Comparison of ENCODE assay signal across 10 cellular contexts in genomic region chr6:12356983-12357972, GRCh38.
DNase-seq lines count a peak whose midpoint lies in the region; ATAC-seq, FAIRE-seq and TF ChIP-seq lines count a peak whose summit lies in the region.
"Had no signal": no experiment of that assay in that cellular context is flagged by ENCODE, and none has a peak within 500 bp of the region (broad histone marks: within the 10 kb centered on the region; RNA-seq: fewer than 3 reads in every experiment).

No MANE protein-coding gene starts in this region.

- no peaks in the 10 kb centered on the region for H3K36me3 ChIP-seq in Peyer's patch

- peak; percentile 73 for ATAC-seq in HG02973 (IDR thresholded peaks at IDR 0.05; ENCODE audit: unreplicated experiment)

- no peak overlapping the region for H3K27ac ChIP-seq in Peyer's patch

- TF ChIP-seq CTCF in AG09319 (IDR thresholded peaks at IDR 0.05; ENCODE audit: low read depth, low read length) (no peak), Peyer's patch (IDR thresholded peaks at IDR 0.05) (no peak)

- no peaks in the 10 kb centered on the region for H3K9me3 ChIP-seq in Peyer's patch

- no peaks in the 10 kb centered on the region for H3K4me1 ChIP-seq in Peyer's patch

- no peak overlapping the region for H3K4me3 ChIP-seq in Peyer's patch

- DNase-seq in AG09319 (ENCODE audit: extremely low read depth, low read depth) (peak; percentile 59), GM19239 (ENCODE audit: insufficient read length, low spot score) (peak; percentile 40), Peyer's patch (peak in 2 of 3 donors; percentile 26 to 65), erythroblast (lab: John Stamatoyannopoulos, UW) (no peak), NCI-H1048 (lab: John Stamatoyannopoulos, UW) (no peak)
- no peak for DNase-seq in activated CD4-positive, CD25-positive, alpha-beta regulatory T cell (lab: John Stamatoyannopoulos, UW)
- DNase-seq in stimulated activated CD4-positive, alpha-beta T cell treated with anti-CD3 and anti-CD28 coated beads, Interleukin-1b, Interleukin-23, amount 100 ng/mL, for 48 hours, result no peak
- DNase-seq: ACHN had no signal

- TF ChIP-seq POLR2A in Peyer's patch (IDR thresholded peaks at IDR 0.05), result no peak
- TF ChIP-seq POLR2A in erythroblast (IDR thresholded peaks at IDR 0.05; ENCODE audit: low read length), result no peak

- no peaks in the 10 kb centered on the region for H3K27me3 ChIP-seq in Peyer's patch

- peak; percentile 90 for FAIRE-seq in GM19239 (lab: Jason Lieb, UNC)
- FAIRE-seq: endothelial cell of umbilical vein had no signal

Comparison
In these comparisons a context has a peak if more than half of its experiments do, and no peak if none do; other contexts are left out.
1. DNase-seq: peak in AG09319 (single experiment), GM19239 (single experiment) and Peyer's patch (2 of 3); none in erythroblast (0 of 2), activated CD4-positive, CD25-positive, alpha-beta regulatory T cell (0 of 4), stimulated activated CD4-positive, alpha-beta T cell treated with anti-CD3 and anti-CD28 coated beads, Interleukin-1b, Interleukin-23, amount 100 ng/mL, for 48 hours (single experiment) and NCI-H1048 (single experiment).